2 cellular contexts compared by ENCODE assay signal in genomic region chr2:234979204-234980167, GRCh38.
TF ChIP-seq lines count a peak whose summit lies in the region.

No MANE protein-coding gene starts in this region.

TF ChIP-seq in A549, 52 proteins besides CTCF, POLR2A, EP300 and RAD21 (continued from another document):
- TF ChIP-seq RNF2 (IDR thresholded peaks at IDR 0.05; ENCODE audit: borderline replicate concordance, low read depth) (no peak), ELK1 (IDR thresholded peaks at IDR 0.05; ENCODE audit: low read depth, low read length) (no peak), ZNF302 (CRISPR knock-in tag; IDR thresholded peaks at IDR 0.05) (no peak), MAZ (IDR thresholded peaks at IDR 0.05; ENCODE audit: borderline replicate concordance, low read depth, low read length) (no peak), E2F6 (IDR thresholded peaks at IDR 0.05; ENCODE audit: borderline replicate concordance, low read depth) (no peak), ZFP36 (IDR thresholded peaks at IDR 0.05; ENCODE audit: borderline replicate concordance, partially characterized antibody) (no peak), SMC3 (IDR thresholded peaks at IDR 0.05) (no peak)

TF ChIP-seq in endothelial cell of umbilical vein, 7 proteins besides CTCF, POLR2A, EP300 and RAD21 (continued from another document):
- no peak for TF ChIP-seq JUN (IDR thresholded peaks at IDR 0.05; ENCODE audit: borderline replicate concordance, insufficient read depth, insufficient read length, low read depth)
- TF ChIP-seq EZH2 (IDR thresholded peaks at IDR 0.05; ENCODE audit: borderline replicate concordance, low read depth, low read length, severe bottlenecking): no peak
- no peak for TF ChIP-seq MAX (IDR thresholded peaks at IDR 0.05; ENCODE audit: insufficient read depth, insufficient read length)
- no peak for TF ChIP-seq GATA2 (IDR thresholded peaks at IDR 0.05; ENCODE audit: insufficient read depth, insufficient read length, low read depth, low read length)
